8 cellular contexts compared by ENCODE assay signal in genomic region chrX:16786139-16786790, GRCh38.
DNase-seq lines count a peak whose midpoint lies in the region; ATAC-seq and TF ChIP-seq lines count a peak whose summit lies in the region.

Gene TXLNG (plus strand): TSS chrX:16786466. CDS start chrX:16786488, 22 bp downstream.

- H3K4me3 ChIP-seq in GM06990 (replicated peaks; ENCODE audit: low read depth, low read length) = peak within 1 kb of the TSS; percentile 88

- no peaks in the 10 kb centered on the region for H3K9me3 Mint-ChIP-seq in activated naive CD4-positive, alpha-beta T cell treated with anti-CD3 and anti-CD28 coated beads, Interleukin-2, amount 50 U/mL, for 24 hours

- H3K4me1 Mint-ChIP-seq in activated naive CD4-positive, alpha-beta T cell treated with anti-CD3 and anti-CD28 coated beads, Interleukin-2, amount 50 U/mL, for 24 hours = peaks cover 13% of the 10 kb centered on the region

- no peak for TF ChIP-seq CTCF in GM06990 (IDR thresholded peaks at IDR 0.05; ENCODE audit: insufficient read depth, low read length, poor library complexity, severe bottlenecking)

- ATAC-seq in HG02588 (IDR thresholded peaks at IDR 0.05; ENCODE audit: unreplicated experiment) (peak; percentile 98), SK-N-SH treated with all-trans-retinoic acid at 6 μM for 48 hours (peak; percentile 99)

- H3K4me3 Mint-ChIP-seq in activated naive CD4-positive, alpha-beta T cell treated with anti-CD3 and anti-CD28 coated beads, Interleukin-2, amount 50 U/mL, for 24 hours = peak within 1 kb of the TSS; percentile 99

- H3K27ac Mint-ChIP-seq in activated naive CD4-positive, alpha-beta T cell treated with anti-CD3 and anti-CD28 coated beads, Interleukin-2, amount 50 U/mL, for 24 hours = peak within 1 kb of the TSS; percentile 92

- no peaks in the 10 kb centered on the region for H3K27me3 Mint-ChIP-seq in activated naive CD4-positive, alpha-beta T cell treated with anti-CD3 and anti-CD28 coated beads, Interleukin-2, amount 50 U/mL, for 24 hours

- no peaks in the 10 kb centered on the region; the same call in 1 of the 2 replicates for H3K36me3 ChIP-seq in GM06990 (ENCODE audit: control insufficient read depth, insufficient read depth, low read length)

- no peaks in the 10 kb centered on the region for H3K27me3 ChIP-seq in GM06990 (replicated peaks; ENCODE audit: control insufficient read depth, insufficient read depth, low read length)

- H3K36me3 Mint-ChIP-seq in activated naive CD4-positive, alpha-beta T cell treated with anti-CD3 and anti-CD28 coated beads, Interleukin-2, amount 50 U/mL, for 24 hours = no peaks in the 10 kb centered on the region

- peak; percentile 100 for DNase-seq in GM06990 (ENCODE audit: extremely low read depth, insufficient read length)
- DNase-seq in NCI-H1092 (lab: John Stamatoyannopoulos, UW) = peak; percentile 99
- peak; percentile 89 for DNase-seq in germinal center (ENCODE audit: low spot score)
- peak; percentile 95 for DNase-seq in non-pigmented ciliary epithelial cell (ENCODE audit: low read depth)
- peak; percentile 95 for DNase-seq in superior temporal gyrus (ENCODE audit: extremely low spot score)

TF ChIP-seq in SK-N-SH treated with all-trans-retinoic acid at 6 μM for 48 hours, 23 proteins besides CTCF, POLR2A, EP300 and RAD21:
- TF ChIP-seq RARB (CRISPR knock-in tag; IDR thresholded peaks at IDR 0.05) (no peak), ISL1 (CRISPR knock-in tag; IDR thresholded peaks at IDR 0.05) (no peak), ZFP3 (CRISPR knock-in tag; IDR thresholded peaks at IDR 0.05) (no peak), POU6F1 (CRISPR knock-in tag; IDR thresholded peaks at IDR 0.05; ENCODE audit: borderline replicate concordance, low read depth) (no peak), TSHZ2 (CRISPR knock-in tag; IDR thresholded peaks at IDR 0.05) (no peak), BACH2 (CRISPR knock-in tag; IDR thresholded peaks at IDR 0.05; ENCODE audit: borderline replicate concordance) (no peak), CSDC2 (CRISPR knock-in tag; IDR thresholded peaks at IDR 0.05) (no peak), CSRNP3 (CRISPR knock-in tag; IDR thresholded peaks at IDR 0.05) (no peak), ZNF70 (CRISPR knock-in tag; IDR thresholded peaks at IDR 0.05) (no peak), ZNF565 (CRISPR knock-in tag; conservative IDR thresholded peaks at IDR 0.05; ENCODE audit: low read depth) (no peak), ZNF8 (CRISPR knock-in tag; IDR thresholded peaks at IDR 0.05) (no peak), SNAI2 (CRISPR knock-in tag; IDR thresholded peaks at IDR 0.05) (no peak), GLIS3 (CRISPR knock-in tag; IDR thresholded peaks at IDR 0.05) (no peak), ZC3H10 (CRISPR knock-in tag; IDR thresholded peaks at IDR 0.05) (no peak), PPARA (CRISPR knock-in tag; IDR thresholded peaks at IDR 0.05; ENCODE audit: borderline replicate concordance) (no peak), OSR1 (CRISPR knock-in tag; IDR thresholded peaks at IDR 0.05) (no peak), ESRRG (CRISPR knock-in tag; IDR thresholded peaks at IDR 0.05) (no peak)

Comparison
In these comparisons a context has a peak if more than half of its experiments do, and no peak if none do; other contexts are left out.
1. Peak in every context shown above with its lines: DNase-seq, ATAC-seq and H3K4me3 ChIP-seq.